28 cellular contexts compared by ENCODE assay signal in the genomic region with DNA sequence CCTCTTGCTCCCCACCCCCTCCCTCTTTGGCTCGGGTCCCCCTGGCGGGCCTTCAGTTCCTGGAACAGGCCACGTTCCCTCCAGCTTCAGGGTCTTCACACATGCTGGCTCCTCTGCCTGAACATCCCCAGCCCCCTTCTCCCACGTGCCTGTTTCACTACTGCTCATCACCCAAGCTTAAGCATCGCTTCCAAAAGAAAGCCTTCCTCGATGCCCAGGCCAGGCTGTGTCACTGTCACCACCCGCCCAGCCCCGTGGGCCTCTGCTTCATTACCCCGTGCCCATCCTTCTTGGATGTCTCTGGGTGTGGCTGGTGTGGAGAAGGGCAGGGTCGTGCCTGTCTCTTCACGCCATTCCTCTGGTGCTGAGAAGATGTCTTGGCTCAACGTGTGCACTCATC.
"Had no signal": no experiment of that assay in that cellular context is flagged by ENCODE, and none has a peak within 500 bp of the region (broad histone marks: within the 10 kb centered on the region; RNA-seq: fewer than 3 reads in every experiment).

No MANE protein-coding gene starts in this region.

- H3K27ac Mint-ChIP-seq: activated naive CD4-positive, alpha-beta T cell treated with anti-CD3 and anti-CD28 coated beads for 36 hours; activated naive CD8-positive, alpha-beta T cell treated with anti-CD3 and anti-CD28 coated beads for 36 hours; progenitor cell of endocrine pancreas had no signal

- H3K4me3 ChIP-seq: adrenal gland, body of pancreas, cardiac muscle cell, coronary artery, gastrocnemius medialis, hepatocyte, ovary, SK-N-MC, tibial nerve had no signal

- H3K27me3 ChIP-seq: ovary had no signal

- H3K4me2 ChIP-seq: hepatocyte had no signal

- H3K9me3 Mint-ChIP-seq: activated naive CD4-positive, alpha-beta T cell treated with anti-CD3 and anti-CD28 coated beads for 36 hours; activated naive CD8-positive, alpha-beta T cell treated with anti-CD3 and anti-CD28 coated beads for 36 hours had no signal

- H2AFZ ChIP-seq: hepatocyte had no signal

- H3K36me3 ChIP-seq: adrenal gland, cardiac muscle cell, gastrocnemius medialis, ovary, tibial nerve, WERI-Rb-1 had no signal

- H3K27ac ChIP-seq: adrenal gland, body of pancreas, cardiac muscle cell, coronary artery, gastrocnemius medialis, hepatocyte, ovary, SK-N-MC, tibial nerve, WERI-Rb-1 had no signal

- H3K4me1 Mint-ChIP-seq: activated naive CD8-positive, alpha-beta T cell treated with anti-CD3 and anti-CD28 coated beads for 36 hours had no signal

- H3K4me3 Mint-ChIP-seq: activated naive CD4-positive, alpha-beta T cell treated with anti-CD3 and anti-CD28 coated beads for 36 hours; activated naive CD8-positive, alpha-beta T cell treated with anti-CD3 and anti-CD28 coated beads for 36 hours had no signal

- ATAC-seq: activated CD4-positive, CD25-positive, alpha-beta regulatory T cell treated with anti-CD3 and anti-CD28 coated beads, Interleukin-2, amount 50 U/mL, for 24 hours; body of pancreas; gastrocnemius medialis; left cardiac atrium; naive thymus-derived CD8-positive, alpha-beta T cell; sciatic nerve had no signal

- H3K36me3 Mint-ChIP-seq: activated naive CD8-positive, alpha-beta T cell treated with anti-CD3 and anti-CD28 coated beads for 36 hours had no signal

- H3K79me2 ChIP-seq: hepatocyte had no signal

- H3K9me3 ChIP-seq: adrenal gland, body of pancreas, gastrocnemius medialis, ovary, tibial nerve had no signal

- DNase-seq: activated CD4-positive, alpha-beta T cell treated with anti-CD3 and anti-CD28 coated beads for 48 hours; activated CD4-positive, alpha-beta T cell treated with anti-CD3 and anti-CD28 coated beads, Interleukin-2, amount 50 U/mL, for 48 hours; activated effector memory CD4-positive, alpha-beta T cell treated with Interleukin-2 at 50 U/mL for 16 hours; activated naive CD4-positive, alpha-beta T cell treated with anti-CD3 and anti-CD28 coated beads for 36 hours; activated naive CD8-positive, alpha-beta T cell treated with anti-CD3 and anti-CD28 coated beads for 36 hours; aorta; body of pancreas; effector memory CD4-positive, alpha-beta T cell; gastrocnemius medialis; glutamatergic neuron; left cardiac atrium; naive thymus-derived CD8-positive, alpha-beta T cell; ovary; small intestine; stimulated activated CD4-positive, alpha-beta T cell treated with anti-CD3 and anti-CD28 coated beads, Interleukin-15, amount 100 ng/mL, for 24 hours; stimulated activated CD4-positive, alpha-beta T cell treated with anti-CD3 and anti-CD28 coated beads, Interleukin-2, amount 100 ng/mL, for 24 hours; stimulated activated naive CD4-positive, alpha-beta T cell; T-helper 9 cell; WERI-Rb-1 had no signal
